13 cellular contexts compared by ENCODE assay signal in the genomic region with DNA sequence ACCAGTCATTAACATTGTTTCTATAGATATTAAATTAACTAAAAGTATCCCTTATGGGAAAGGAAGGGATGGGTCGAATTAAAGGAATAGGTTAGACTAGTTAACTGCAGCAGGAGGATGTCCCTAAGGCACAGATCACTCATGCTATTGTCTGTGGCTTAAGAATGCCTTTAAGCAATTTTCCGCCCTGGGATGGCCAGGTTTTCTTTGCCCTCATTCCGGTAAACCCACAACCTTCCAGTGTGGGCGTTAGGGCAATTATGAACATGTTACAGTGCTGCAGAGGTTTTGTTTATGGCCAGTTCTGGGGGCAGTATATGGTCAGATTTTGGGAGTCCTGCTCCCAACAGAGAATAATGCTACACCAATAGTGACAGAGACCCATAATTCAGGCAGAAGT.
"Had no signal": no experiment of that assay in that cellular context is flagged by ENCODE, and none has a peak within 500 bp of the region (broad histone marks: within the 10 kb centered on the region; RNA-seq: fewer than 3 reads in every experiment).

No MANE protein-coding gene starts in this region.

- H3K4me1 ChIP-seq: adrenal gland, lower lobe of right lung had no signal

- H3K4me2 ChIP-seq: smooth muscle cell had no signal

- ATAC-seq: activated CD4-positive, CD25-positive, alpha-beta regulatory T cell treated with anti-CD3 and anti-CD28 coated beads, Interleukin-2, amount 50 U/mL, for 24 hours; left cardiac atrium; lower lobe of right lung; right cardiac atrium had no signal

- H3K27ac ChIP-seq: adrenal gland, coronary artery, lower lobe of right lung had no signal

- H3K36me3 ChIP-seq: adrenal gland, lower lobe of right lung had no signal

- DNase-seq: activated CD4-positive, alpha-beta T cell treated with anti-CD3 and anti-CD28 coated beads, Interleukin-2, amount 50 U/mL, for 4 hours; activated naive CD4-positive, alpha-beta T cell treated with anti-CD3 and anti-CD28 coated beads, Interleukin-2, amount 50 U/mL, for 16 hours; activated T-cell treated with anti-CD3 and anti-CD28 coated beads, Interleukin-2, amount 50 U/mL, for 1 hour; caudate nucleus; effector CD8-positive, alpha-beta T cell; left cardiac atrium; lower lobe of right lung; naive B cell; right cardiac atrium had no signal

- H3K4me3 ChIP-seq: adrenal gland, coronary artery, lower lobe of right lung, smooth muscle cell had no signal

- H3K9me3 ChIP-seq: adrenal gland, lower lobe of right lung had no signal
